In genomic region chr9:126965541-126966428, GRCh38 we compare ENCODE assay signal across 8 cellular contexts. TPM values are rescaled to one million over a fixed set of nuclear protein-coding genes. Genes with fewer than 3 reads are reported as not detected.
A peak's percentile ranks its signal among the peaks of the same experiment; 100 is the strongest.
DNase-seq lines count a peak whose midpoint lies in the region; ATAC-seq, FAIRE-seq and TF ChIP-seq lines count a peak whose summit lies in the region.

No MANE protein-coding gene starts in this region.

- no peak overlapping the region for H3K4me3 Mint-ChIP-seq in astrocyte (ENCODE audit: unreplicated experiment)

- H3K36me3 ChIP-seq in astrocyte (ENCODE audit: insufficient read depth, low read length): no peaks in the 10 kb centered on the region

- H3K9me3 ChIP-seq in astrocyte (ENCODE audit: insufficient read depth, low read depth, low read length): no peaks in the 10 kb centered on the region

- no peaks in the 10 kb centered on the region for H3K36me3 Mint-ChIP-seq in astrocyte (ENCODE audit: low read depth, unreplicated experiment)

- no peaks in the 10 kb centered on the region for H3K79me2 ChIP-seq in astrocyte (ENCODE audit: insufficient read depth, low read length)

- peak; percentile 33 for DNase-seq in D721Med (ENCODE audit: insufficient read length, low spot score)
- DNase-seq in Jurkat, Clone E6-1 (ENCODE audit: low read depth, low spot score): peak; percentile 51
- DNase-seq in astrocyte (ENCODE audit: low read depth): peak; percentile 18
- DNase-seq in hippocampal formation (lab: John Stamatoyannopoulos, UW): peak; percentile 53 to 57
- peak; percentile 53 for DNase-seq in stimulated activated CD4-positive, alpha-beta T cell treated with anti-CD3 and anti-CD28 coated beads, Interleukin-15, amount 100 ng/mL, for 24 hours

- H3K4me1 ChIP-seq in astrocyte (ENCODE audit: insufficient read depth, low read length): no peaks in the 10 kb centered on the region

- no peak overlapping the region for H3K4me3 ChIP-seq in Jurkat, Clone E6-1 (ENCODE audit: low read length)
- no peak overlapping the region for H3K4me3 ChIP-seq in astrocyte (ENCODE audit: insufficient read depth, low read depth, low read length)

- H3K4me1 Mint-ChIP-seq in astrocyte (ENCODE audit: low read depth, unreplicated experiment): no peaks in the 10 kb centered on the region

- no peak overlapping the region for H3K4me2 ChIP-seq in astrocyte (ENCODE audit: low read length)

- no peak overlapping the region for H2AFZ ChIP-seq in astrocyte (ENCODE audit: low read depth, low read length)

- no peak overlapping the region for H3K9ac ChIP-seq in astrocyte (ENCODE audit: low read length)

- H3K27me3 ChIP-seq in astrocyte (ENCODE audit: insufficient read depth, low read length): peaks cover 2% of the 10 kb centered on the region

- H3K27me3 Mint-ChIP-seq in astrocyte (ENCODE audit: low read depth, unreplicated experiment): peaks cover 15% of the 10 kb centered on the region

- FAIRE-seq in D721Med (lab: Jason Lieb, UNC) (no peak), astrocyte (lab: Jason Lieb, UNC) (no peak)

- peak; percentile 88 for TF ChIP-seq CTCF in D721Med (IDR thresholded peaks at IDR 0.05; ENCODE audit: insufficient read depth, missing control alignments)
- TF ChIP-seq CTCF in astrocyte (IDR thresholded peaks at IDR 0.05; ENCODE audit: insufficient read depth, low read depth, low read length): peak; percentile 74

- H3K9me3 Mint-ChIP-seq in astrocyte (ENCODE audit: unreplicated experiment): no peaks in the 10 kb centered on the region

- H4K20me1 ChIP-seq in astrocyte (ENCODE audit: insufficient read depth, low read length): no peaks in the 10 kb centered on the region

- H3K27ac Mint-ChIP-seq in astrocyte (ENCODE audit: unreplicated experiment): no peak overlapping the region

- no peak overlapping the region for H3K27ac ChIP-seq in astrocyte (ENCODE audit: low read depth, low read length)

- peak; percentile 99 for ATAC-seq in SK-N-SH treated with all-trans-retinoic acid at 6 μM for 48 hours
- no peak for ATAC-seq in HG02759 (IDR thresholded peaks at IDR 0.05; ENCODE audit: unreplicated experiment)
- no peak for ATAC-seq in HG02852 (IDR thresholded peaks at IDR 0.05; ENCODE audit: unreplicated experiment)

TF ChIP-seq in SK-N-SH treated with all-trans-retinoic acid at 6 μM for 48 hours, 23 proteins besides CTCF, POLR2A, EP300 and RAD21:
- TF ChIP-seq RARB (CRISPR knock-in tag; IDR thresholded peaks at IDR 0.05) (no peak), SNAI2 (CRISPR knock-in tag; IDR thresholded peaks at IDR 0.05) (no peak), ISL1 (CRISPR knock-in tag; IDR thresholded peaks at IDR 0.05) (no peak), ARNTL (CRISPR knock-in tag; IDR thresholded peaks at IDR 0.05; ENCODE audit: borderline replicate concordance, low read depth) (no peak), BACH2 (CRISPR knock-in tag; IDR thresholded peaks at IDR 0.05; ENCODE audit: borderline replicate concordance) (no peak), POU6F1 (CRISPR knock-in tag; IDR thresholded peaks at IDR 0.05; ENCODE audit: borderline replicate concordance, low read depth) (no peak)

RNA-seq across cellular contexts. Expression of gene RALGPS1, which starts 51.2 kb away (rescaled TPM):
- polyA plus RNA-seq in Jurkat, Clone E6-1 (2012; ENCODE audit: insufficient read depth, insufficient read length): 17.9 TPM
- 1.7 and 2.8 TPM in 2 replicates for total RNA-seq in astrocyte
